In the genomic region with DNA sequence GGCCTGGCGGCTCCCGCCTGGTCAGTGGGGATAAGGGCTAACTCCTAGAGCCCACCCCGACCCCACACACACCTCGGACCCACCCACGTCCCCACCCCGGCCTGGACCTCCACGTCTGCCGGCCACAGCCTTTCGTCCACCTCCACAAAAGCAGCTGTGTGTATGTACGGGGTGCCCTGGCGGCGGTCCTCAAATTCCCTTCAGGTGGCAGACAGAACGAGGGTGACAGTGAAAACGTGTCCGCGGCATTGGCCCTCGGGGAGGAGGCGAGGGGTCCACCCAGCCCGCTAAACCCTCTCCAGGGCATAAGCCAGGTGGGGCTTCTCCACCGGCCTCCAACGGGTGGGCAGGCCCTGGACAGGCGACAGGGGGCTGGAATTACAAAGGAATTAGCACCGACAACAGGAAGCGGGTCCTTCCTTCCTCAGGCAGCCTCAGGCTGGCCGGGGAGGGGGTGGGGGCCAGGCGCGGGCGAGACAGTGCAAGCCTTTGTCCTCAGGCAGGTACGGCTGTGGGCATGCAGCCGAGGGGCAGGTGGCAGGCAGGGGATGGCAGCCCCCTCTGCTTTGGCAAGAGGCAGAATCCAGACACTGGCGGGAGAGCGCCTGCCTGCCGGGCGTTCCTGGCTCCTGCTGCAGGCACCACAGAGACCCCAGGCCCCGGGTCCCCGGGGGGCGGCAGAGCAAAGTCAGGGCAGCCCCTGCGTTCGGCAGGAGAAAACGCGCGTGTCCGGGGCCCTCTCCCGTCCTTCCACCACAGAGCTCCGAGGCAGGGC, we compare ENCODE assay signal across 3 cellular contexts.
TF ChIP-seq lines count a peak whose summit lies in the region.

No MANE protein-coding gene starts in this region.

TF ChIP-seq in SK-N-SH, 30 proteins besides CTCF, POLR2A, EP300 and RAD21:
- TF ChIP-seq, protein P1, sequence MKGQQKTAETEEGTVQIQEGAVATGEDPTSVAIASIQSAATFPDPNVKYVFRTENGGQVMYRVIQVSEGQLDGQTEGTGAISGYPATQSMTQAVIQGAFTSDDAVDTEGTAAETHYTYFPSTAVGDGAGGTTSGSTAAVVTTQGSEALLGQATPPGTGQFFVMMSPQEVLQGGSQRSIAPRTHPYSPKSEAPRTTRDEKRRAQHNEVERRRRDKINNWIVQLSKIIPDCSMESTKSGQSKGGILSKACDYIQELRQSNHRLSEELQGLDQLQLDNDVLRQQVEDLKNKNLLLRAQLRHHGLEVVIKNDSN (IDR thresholded peaks at IDR 0.05; ENCODE audit: borderline replicate concordance, low read depth) = no peak
- TF ChIP-seq, protein P2, sequence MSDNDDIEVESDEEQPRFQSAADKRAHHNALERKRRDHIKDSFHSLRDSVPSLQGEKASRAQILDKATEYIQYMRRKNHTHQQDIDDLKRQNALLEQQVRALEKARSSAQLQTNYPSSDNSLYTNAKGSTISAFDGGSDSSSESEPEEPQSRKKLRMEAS (IDR thresholded peaks at IDR 0.05; ENCODE audit: low read depth) = no peak
- TF ChIP-seq EZH2phosphoT487 (IDR thresholded peaks at IDR 0.05; ENCODE audit: borderline replicate concordance, low read depth) (no peak), ELF1 (IDR thresholded peaks at IDR 0.05) (no peak), FOSL2 (IDR thresholded peaks at IDR 0.05; ENCODE audit: borderline replicate concordance, low read depth) (no peak), JUND (IDR thresholded peaks at IDR 0.05) (no peak), MEF2A (IDR thresholded peaks at IDR 0.05; ENCODE audit: borderline replicate concordance, low read depth) (no peak), TEAD4 (IDR thresholded peaks at IDR 0.05; ENCODE audit: borderline replicate concordance, insufficient read depth) (no peak), NFIC (IDR thresholded peaks at IDR 0.05; ENCODE audit: borderline replicate concordance) (no peak), FOXM1 (IDR thresholded peaks at IDR 0.05; ENCODE audit: low read depth) (no peak), FOXJ3 (CRISPR knock-in tag; IDR thresholded peaks at IDR 0.05) (no peak), YY1 (IDR thresholded peaks at IDR 0.05; ENCODE audit: low read depth) (no peak), RFX5 (IDR thresholded peaks at IDR 0.05; ENCODE audit: low read length) (no peak), NRF1 (IDR thresholded peaks at IDR 0.05; ENCODE audit: low read depth, low read length) (no peak)
- TF ChIP-seq, protein P3, sequence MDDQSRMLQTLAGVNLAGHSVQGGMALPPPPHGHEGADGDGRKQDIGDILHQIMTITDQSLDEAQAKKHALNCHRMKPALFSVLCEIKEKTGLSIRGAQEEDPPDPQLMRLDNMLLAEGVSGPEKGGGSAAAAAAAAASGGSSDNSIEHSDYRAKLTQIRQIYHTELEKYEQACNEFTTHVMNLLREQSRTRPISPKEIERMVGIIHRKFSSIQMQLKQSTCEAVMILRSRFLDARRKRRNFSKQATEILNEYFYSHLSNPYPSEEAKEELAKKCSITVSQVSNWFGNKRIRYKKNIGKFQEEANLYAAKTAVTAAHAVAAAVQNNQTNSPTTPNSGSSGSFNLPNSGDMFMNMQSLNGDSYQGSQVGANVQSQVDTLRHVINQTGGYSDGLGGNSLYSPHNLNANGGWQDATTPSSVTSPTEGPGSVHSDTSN (IDR thresholded peaks at IDR 0.05) = no peak
- TF ChIP-seq, protein P4, sequence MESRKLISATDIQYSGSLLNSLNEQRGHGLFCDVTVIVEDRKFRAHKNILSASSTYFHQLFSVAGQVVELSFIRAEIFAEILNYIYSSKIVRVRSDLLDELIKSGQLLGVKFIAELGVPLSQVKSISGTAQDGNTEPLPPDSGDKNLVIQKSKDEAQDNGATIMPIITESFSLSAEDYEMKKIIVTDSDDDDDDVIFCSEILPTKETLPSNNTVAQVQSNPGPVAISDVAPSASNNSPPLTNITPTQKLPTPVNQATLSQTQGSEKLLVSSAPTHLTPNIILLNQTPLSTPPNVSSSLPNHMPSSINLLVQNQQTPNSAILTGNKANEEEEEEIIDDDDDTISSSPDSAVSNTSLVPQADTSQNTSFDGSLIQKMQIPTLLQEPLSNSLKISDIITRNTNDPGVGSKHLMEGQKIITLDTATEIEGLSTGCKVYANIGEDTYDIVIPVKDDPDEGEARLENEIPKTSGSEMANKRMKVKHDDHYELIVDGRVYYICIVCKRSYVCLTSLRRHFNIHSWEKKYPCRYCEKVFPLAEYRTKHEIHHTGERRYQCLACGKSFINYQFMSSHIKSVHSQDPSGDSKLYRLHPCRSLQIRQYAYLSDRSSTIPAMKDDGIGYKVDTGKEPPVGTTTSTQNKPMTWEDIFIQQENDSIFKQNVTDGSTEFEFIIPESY (IDR thresholded peaks at IDR 0.05; ENCODE audit: borderline replicate concordance, low read depth) = no peak

TF ChIP-seq in SK-N-SH treated with all-trans-retinoic acid at 6 μM for 48 hours, 23 proteins besides CTCF, POLR2A, EP300 and RAD21:
- TF ChIP-seq ARNTL (CRISPR knock-in tag; IDR thresholded peaks at IDR 0.05; ENCODE audit: borderline replicate concordance, low read depth) (no peak), SNAI2 (CRISPR knock-in tag; IDR thresholded peaks at IDR 0.05) (no peak), ZFP30 (CRISPR knock-in tag; IDR thresholded peaks at IDR 0.05) (no peak), ZFP3 (CRISPR knock-in tag; IDR thresholded peaks at IDR 0.05) (no peak)
TF ChIP-seq in SK-N-SH treated with all-trans-retinoic acid at 6 μM for 48 hours: peak in this region for 0.

TF ChIP-seq in HepG2, 621 proteins besides CTCF, POLR2A, EP300 and RAD21 (continues in another document):
- peak; percentile 6; the same call in 1 of the 2 replicates for TF ChIP-seq ZFX (CRISPR knock-in tag; IDR thresholded peaks at IDR 0.05; ENCODE audit: low read depth)
- TF ChIP-seq, protein P5, sequence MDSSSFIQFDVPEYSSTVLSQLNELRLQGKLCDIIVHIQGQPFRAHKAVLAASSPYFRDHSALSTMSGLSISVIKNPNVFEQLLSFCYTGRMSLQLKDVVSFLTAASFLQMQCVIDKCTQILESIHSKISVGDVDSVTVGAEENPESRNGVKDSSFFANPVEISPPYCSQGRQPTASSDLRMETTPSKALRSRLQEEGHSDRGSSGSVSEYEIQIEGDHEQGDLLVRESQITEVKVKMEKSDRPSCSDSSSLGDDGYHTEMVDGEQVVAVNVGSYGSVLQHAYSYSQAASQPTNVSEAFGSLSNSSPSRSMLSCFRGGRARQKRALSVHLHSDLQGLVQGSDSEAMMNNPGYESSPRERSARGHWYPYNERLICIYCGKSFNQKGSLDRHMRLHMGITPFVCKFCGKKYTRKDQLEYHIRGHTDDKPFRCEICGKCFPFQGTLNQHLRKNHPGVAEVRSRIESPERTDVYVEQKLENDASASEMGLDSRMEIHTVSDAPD (CRISPR knock-in tag; IDR thresholded peaks at IDR 0.05) = no peak
- no peak for TF ChIP-seq MED8 (CRISPR knock-in tag; IDR thresholded peaks at IDR 0.05; ENCODE audit: insufficient replicate concordance)
- TF ChIP-seq, protein P6, sequence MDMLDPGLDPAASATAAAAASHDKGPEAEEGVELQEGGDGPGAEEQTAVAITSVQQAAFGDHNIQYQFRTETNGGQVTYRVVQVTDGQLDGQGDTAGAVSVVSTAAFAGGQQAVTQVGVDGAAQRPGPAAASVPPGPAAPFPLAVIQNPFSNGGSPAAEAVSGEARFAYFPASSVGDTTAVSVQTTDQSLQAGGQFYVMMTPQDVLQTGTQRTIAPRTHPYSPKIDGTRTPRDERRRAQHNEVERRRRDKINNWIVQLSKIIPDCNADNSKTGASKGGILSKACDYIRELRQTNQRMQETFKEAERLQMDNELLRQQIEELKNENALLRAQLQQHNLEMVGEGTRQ (IDR thresholded peaks at IDR 0.05; ENCODE audit: low read depth, low read length) = no peak
- TF ChIP-seq, protein P6 (CRISPR knock-in tag; IDR thresholded peaks at IDR 0.05; ENCODE audit: borderline replicate concordance) = no peak
- TF ChIP-seq NR3C1 (CRISPR knock-in tag; IDR thresholded peaks at IDR 0.05) = no peak
- TF ChIP-seq JDP2 (CRISPR knock-in tag; IDR thresholded peaks at IDR 0.05; ENCODE audit: borderline replicate concordance) = no peak
- 0 out of 2 replicates have a peak, but pooled peaks have one; percentile 18 for TF ChIP-seq HNRNPL (IDR thresholded peaks at IDR 0.05; ENCODE audit: low read depth, low read length)
- TF ChIP-seq BORCS8-MEF2B (CRISPR knock-in tag; IDR thresholded peaks at IDR 0.05) = 0 out of 2 replicates have a peak, but pooled peaks have one; percentile 41
- peak; percentile 17 for TF ChIP-seq HNRNPLL (IDR thresholded peaks at IDR 0.05; ENCODE audit: low read depth, low read length, poor library complexity, severe bottlenecking)
- TF ChIP-seq FOXP1 (IDR thresholded peaks at IDR 0.05) = no peak
- TF ChIP-seq FOXP1 (CRISPR knock-in tag; IDR thresholded peaks at IDR 0.05) = no peak
- TF ChIP-seq TARDBP (CRISPR knock-in tag; IDR thresholded peaks at IDR 0.05) = 0 out of 2 replicates have a peak, but pooled peaks have one; percentile 5
- no peak for TF ChIP-seq MAFG (CRISPR knock-in tag; IDR thresholded peaks at IDR 0.05)
- 0 out of 2 replicates have a peak, but pooled peaks have one; percentile 5 for TF ChIP-seq RXRA (CRISPR knock-in tag; IDR thresholded peaks at IDR 0.05)
- TF ChIP-seq, protein P7, sequence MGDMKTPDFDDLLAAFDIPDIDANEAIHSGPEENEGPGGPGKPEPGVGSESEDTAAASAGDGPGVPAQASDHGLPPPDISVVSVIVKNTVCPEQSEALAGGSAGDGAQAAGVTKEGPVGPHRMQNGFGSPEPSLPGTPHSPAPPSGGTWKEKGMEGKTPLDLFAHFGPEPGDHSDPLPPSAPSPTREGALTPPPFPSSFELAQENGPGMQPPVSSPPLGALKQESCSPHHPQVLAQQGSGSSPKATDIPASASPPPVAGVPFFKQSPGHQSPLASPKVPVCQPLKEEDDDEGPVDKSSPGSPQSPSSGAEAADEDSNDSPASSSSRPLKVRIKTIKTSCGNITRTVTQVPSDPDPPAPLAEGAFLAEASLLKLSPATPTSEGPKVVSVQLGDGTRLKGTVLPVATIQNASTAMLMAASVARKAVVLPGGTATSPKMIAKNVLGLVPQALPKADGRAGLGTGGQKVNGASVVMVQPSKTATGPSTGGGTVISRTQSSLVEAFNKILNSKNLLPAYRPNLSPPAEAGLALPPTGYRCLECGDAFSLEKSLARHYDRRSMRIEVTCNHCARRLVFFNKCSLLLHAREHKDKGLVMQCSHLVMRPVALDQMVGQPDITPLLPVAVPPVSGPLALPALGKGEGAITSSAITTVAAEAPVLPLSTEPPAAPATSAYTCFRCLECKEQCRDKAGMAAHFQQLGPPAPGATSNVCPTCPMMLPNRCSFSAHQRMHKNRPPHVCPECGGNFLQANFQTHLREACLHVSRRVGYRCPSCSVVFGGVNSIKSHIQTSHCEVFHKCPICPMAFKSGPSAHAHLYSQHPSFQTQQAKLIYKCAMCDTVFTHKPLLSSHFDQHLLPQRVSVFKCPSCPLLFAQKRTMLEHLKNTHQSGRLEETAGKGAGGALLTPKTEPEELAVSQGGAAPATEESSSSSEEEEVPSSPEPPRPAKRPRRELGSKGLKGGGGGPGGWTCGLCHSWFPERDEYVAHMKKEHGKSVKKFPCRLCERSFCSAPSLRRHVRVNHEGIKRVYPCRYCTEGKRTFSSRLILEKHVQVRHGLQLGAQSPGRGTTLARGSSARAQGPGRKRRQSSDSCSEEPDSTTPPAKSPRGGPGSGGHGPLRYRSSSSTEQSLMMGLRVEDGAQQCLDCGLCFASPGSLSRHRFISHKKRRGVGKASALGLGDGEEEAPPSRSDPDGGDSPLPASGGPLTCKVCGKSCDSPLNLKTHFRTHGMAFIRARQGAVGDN (CRISPR knock-in tag; IDR thresholded peaks at IDR 0.05) = peak; percentile 41
- TF ChIP-seq ZC3H13 (CRISPR knock-in tag; IDR thresholded peaks at IDR 0.05) = 0 out of 2 replicates have a peak, but pooled peaks have one; percentile 62
- TF ChIP-seq, protein P8, sequence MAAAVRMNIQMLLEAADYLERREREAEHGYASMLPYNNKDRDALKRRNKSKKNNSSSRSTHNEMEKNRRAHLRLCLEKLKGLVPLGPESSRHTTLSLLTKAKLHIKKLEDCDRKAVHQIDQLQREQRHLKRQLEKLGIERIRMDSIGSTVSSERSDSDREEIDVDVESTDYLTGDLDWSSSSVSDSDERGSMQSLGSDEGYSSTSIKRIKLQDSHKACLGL (CRISPR knock-in tag; IDR thresholded peaks at IDR 0.05) = peak; percentile 40; the same call in 1 of the 2 replicates
- 0 out of 2 replicates have a peak, but pooled peaks have one; percentile 36 for TF ChIP-seq ARHGAP35 (CRISPR knock-in tag; IDR thresholded peaks at IDR 0.05; ENCODE audit: borderline replicate concordance)
- no peak for TF ChIP-seq RFX3 (CRISPR knock-in tag; IDR thresholded peaks at IDR 0.05)
- TF ChIP-seq, protein P9, sequence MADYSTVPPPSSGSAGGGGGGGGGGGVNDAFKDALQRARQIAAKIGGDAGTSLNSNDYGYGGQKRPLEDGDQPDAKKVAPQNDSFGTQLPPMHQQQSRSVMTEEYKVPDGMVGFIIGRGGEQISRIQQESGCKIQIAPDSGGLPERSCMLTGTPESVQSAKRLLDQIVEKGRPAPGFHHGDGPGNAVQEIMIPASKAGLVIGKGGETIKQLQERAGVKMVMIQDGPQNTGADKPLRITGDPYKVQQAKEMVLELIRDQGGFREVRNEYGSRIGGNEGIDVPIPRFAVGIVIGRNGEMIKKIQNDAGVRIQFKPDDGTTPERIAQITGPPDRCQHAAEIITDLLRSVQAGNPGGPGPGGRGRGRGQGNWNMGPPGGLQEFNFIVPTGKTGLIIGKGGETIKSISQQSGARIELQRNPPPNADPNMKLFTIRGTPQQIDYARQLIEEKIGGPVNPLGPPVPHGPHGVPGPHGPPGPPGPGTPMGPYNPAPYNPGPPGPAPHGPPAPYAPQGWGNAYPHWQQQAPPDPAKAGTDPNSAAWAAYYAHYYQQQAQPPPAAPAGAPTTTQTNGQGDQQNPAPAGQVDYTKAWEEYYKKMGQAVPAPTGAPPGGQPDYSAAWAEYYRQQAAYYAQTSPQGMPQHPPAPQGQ (CRISPR knock-in tag; IDR thresholded peaks at IDR 0.05; ENCODE audit: borderline replicate concordance) = no peak
- peak; percentile 20; the same call in 1 of the 2 replicates for TF ChIP-seq ZFP82 (CRISPR knock-in tag; IDR thresholded peaks at IDR 0.05; ENCODE audit: borderline replicate concordance)
- no peak for TF ChIP-seq TBL1XR1 (IDR thresholded peaks at IDR 0.05; ENCODE audit: borderline replicate concordance, low read length, partially characterized antibody)
